ENCODE assay signal across 22 cellular contexts in genomic region chr22:17239156-17239701, GRCh38. TPM values are rescaled to one million over a fixed set of nuclear protein-coding genes. Genes with fewer than 3 reads are reported as not detected.
DNase-seq lines count a peak whose midpoint lies in the region; ATAC-seq and TF ChIP-seq lines count a peak whose summit lies in the region.
"Had no signal": no experiment of that assay in that cellular context is flagged by ENCODE, and none has a peak within 500 bp of the region (broad histone marks: within the 10 kb centered on the region; RNA-seq: fewer than 3 reads in every experiment).

No MANE protein-coding gene starts in this region.

- H3K36me3 Mint-ChIP-seq in CD8-positive, alpha-beta T cell = no peaks in the 10 kb centered on the region
- H3K36me3 Mint-ChIP-seq: CD4-positive, alpha-beta memory T cell had no signal

- peak overlapping the region; percentile 14 for H3K27ac Mint-ChIP-seq in CD8-positive, alpha-beta T cell

- H2BK5ac ChIP-seq in neuronal stem cell (ENCODE audit: low read length) = no peak overlapping the region

- no peak overlapping the region for H4K91ac ChIP-seq in neuronal stem cell (ENCODE audit: low read depth, low read length, poor library complexity)

- H3K4me3 ChIP-seq in CD8-positive, alpha-beta T cell (ENCODE audit: low read depth, low read length) = no peak overlapping the region
- no peak overlapping the region for H3K4me3 ChIP-seq in WERI-Rb-1 (ENCODE audit: low read depth, low read length)
- H3K4me3 ChIP-seq in neuronal stem cell (ENCODE audit: low read length in 2 of 2) = no peak overlapping the region
- H3K4me3 ChIP-seq in MG63 = no peak overlapping the region

- no peak overlapping the region for H2BK12ac ChIP-seq in neuronal stem cell (ENCODE audit: low read length)

- no peak overlapping the region for H3K18ac ChIP-seq in neuronal stem cell (ENCODE audit: low read length)

- no peak overlapping the region for H2AFZ ChIP-seq in neuronal stem cell (ENCODE audit: low read length)

- H3K79me1 ChIP-seq in neuronal stem cell (ENCODE audit: low read depth, low read length) = no peaks in the 10 kb centered on the region

- POLR2A ChIA-PET in CD8-positive, alpha-beta T cell (lab: Charles Lee) = interaction anchor here (0.9 kb wide), 1 partner anchor 419 kb away, joined by 3 read pairs; no protein-coding TSS in a partner anchor

- no peak overlapping the region for H3K27ac ChIP-seq in CD8-positive, alpha-beta T cell (ENCODE audit: low read depth, low read length)
- no peak overlapping the region for H3K27ac ChIP-seq in WERI-Rb-1
- H3K27ac ChIP-seq in neuronal stem cell (replicated peaks; ENCODE audit: low read length) = peak overlapping the region; percentile 49
- H3K27ac ChIP-seq: 22Rv1 had no signal

- H2AK5ac ChIP-seq in neuronal stem cell (ENCODE audit: low read depth, low read length) = no peak overlapping the region

- no peak for ATAC-seq in CD8-positive, alpha-beta T cell
- ATAC-seq in HG02852 (IDR thresholded peaks at IDR 0.05; ENCODE audit: unreplicated experiment) = no peak
- no peak for ATAC-seq in GM18502 (IDR thresholded peaks at IDR 0.05; ENCODE audit: poor library complexity, unreplicated experiment)
- ATAC-seq: PC-3 had no signal

- H2BK120ac ChIP-seq in neuronal stem cell (ENCODE audit: low read depth, low read length) = no peak overlapping the region

- no peaks in the 10 kb centered on the region for H3K9me3 ChIP-seq in CD8-positive, alpha-beta T cell (ENCODE audit: low read length)
- H3K9me3 ChIP-seq in WERI-Rb-1 (ENCODE audit: severe bottlenecking) (no peaks in the 10 kb centered on the region), neuronal stem cell (replicated peaks in 1 of 2; ENCODE audit: control insufficient read depth in 2 of 2, insufficient read depth in 1 of 2, low read depth in 1 of 2, low read length in 2 of 2) (no peaks in the 10 kb centered on the region), MG63 (no peaks in the 10 kb centered on the region)

- H3K23ac ChIP-seq in neuronal stem cell (ENCODE audit: low read depth, low read length, poor library complexity) = peak overlapping the region; percentile 19

- no CpG with 5 or more reads among the region's 4 CpGs for WGBS in neuronal stem cell (ENCODE audit: extremely low coverage in 2 of 2, insufficient read length in 2 of 2, insufficient replicate concordance in 1 of 2), 2 donors

- H3K4ac ChIP-seq in neuronal stem cell (ENCODE audit: low read length) = no peak overlapping the region

- H3K27me3 Mint-ChIP-seq in CD8-positive, alpha-beta T cell (ENCODE audit: low read depth) = no peaks in the 10 kb centered on the region
- H3K27me3 Mint-ChIP-seq: CD4-positive, alpha-beta memory T cell had no signal

- H3K27me3 ChIP-seq in CD8-positive, alpha-beta T cell (ENCODE audit: insufficient read depth, low read length) = no peaks in the 10 kb centered on the region
- H3K27me3 ChIP-seq in WERI-Rb-1 (ENCODE audit: insufficient read depth, low read depth, severe bottlenecking) = peaks cover 71% of the 10 kb centered on the region
- peaks cover 0 to 10% (median 0%) of the 10 kb centered on the region in 3 experiments for H3K27me3 ChIP-seq in neuronal stem cell (ENCODE audit: control insufficient read depth in 3 of 3, insufficient read depth in 3 of 3, low read depth in 1 of 3, low read length in 3 of 3)
- H3K27me3 ChIP-seq in MG63 = no peaks in the 10 kb centered on the region

- H2BK15ac ChIP-seq in neuronal stem cell (ENCODE audit: low read length) = no peak overlapping the region

- no peak overlapping the region for H3K4me2 ChIP-seq in neuronal stem cell (ENCODE audit: insufficient read depth, low read length, poor library complexity, severe bottlenecking)

- H4K8ac ChIP-seq in neuronal stem cell (ENCODE audit: low read depth, low read length) = no peak overlapping the region

- DNase-seq in NCI-H1694 treated with DMSO at 0.1 percent for 48 hours (lab: John Stamatoyannopoulos, UW) (peak; percentile 34), NCI-H1694 (lab: John Stamatoyannopoulos, UW) (no peak), WERI-Rb-1 (peak; percentile 49), neuronal stem cell (ENCODE audit: low spot score) (no peak), MG63 (no peak)
- DNase-seq in CD8-positive, alpha-beta T cell = no peak
- DNase-seq: Calu3; CD4-positive, alpha-beta memory T cell; IMR-90; NCI-H1417 treated with DMSO at 0.1 percent for 48 hours; NCI-H2029; NCI-H345; NCI-H526 treated with DMSO at 0.1 percent for 48 hours; NK-92 treated with Interleukin-12 subunit alpha and Interleukin-12 subunit beta, amount 100 ng/mL, for 24 hours; PC-3; RPMI8226; SIG-M5; T-helper 2 cell had no signal

- intact Hi-C loops in CD8-positive, alpha-beta T cell (cut with DNase I, micrococcal nuclease) = no loop called here

- H3K4me1 ChIP-seq in CD8-positive, alpha-beta T cell (ENCODE audit: insufficient read depth, low read length) = peaks cover 11% of the 10 kb centered on the region
- H3K4me1 ChIP-seq in neuronal stem cell (ENCODE audit: control insufficient read depth in 2 of 2, insufficient read depth in 1 of 2, low read depth in 1 of 2, low read length in 2 of 2) = peaks cover 4 to 9% of the 10 kb centered on the region in 2 donors

- H3K4me1 Mint-ChIP-seq in CD8-positive, alpha-beta T cell (ENCODE audit: low read depth) = peaks cover 10% of the 10 kb centered on the region

- H3K9ac ChIP-seq in neuronal stem cell (ENCODE audit: low read depth, low read length, poor library complexity) = no peak overlapping the region

- no peaks in the 10 kb centered on the region for H3K9me3 Mint-ChIP-seq in CD8-positive, alpha-beta T cell
- H3K9me3 Mint-ChIP-seq: CD4-positive, alpha-beta memory T cell had no signal

- H3K4me3 Mint-ChIP-seq in CD8-positive, alpha-beta T cell = no peak overlapping the region

- CTCF ChIA-PET in CD8-positive, alpha-beta T cell (lab: Charles Lee) = no interaction called here

- no peak overlapping the region for H3K14ac ChIP-seq in neuronal stem cell (ENCODE audit: low read length)

- H3K36me3 ChIP-seq in CD8-positive, alpha-beta T cell (ENCODE audit: insufficient read depth, low read length) = no peaks in the 10 kb centered on the region
- H3K36me3 ChIP-seq in WERI-Rb-1 = no peaks in the 10 kb centered on the region
- no peaks in the 10 kb centered on the region for H3K36me3 ChIP-seq in neuronal stem cell (replicated peaks in 1 of 2; ENCODE audit: control insufficient read depth in 2 of 2, insufficient read depth in 2 of 2, low read length in 2 of 2)
- no peaks in the 10 kb centered on the region for H3K36me3 ChIP-seq in MG63

- TF ChIP-seq CTCF in CD8-positive, alpha-beta T cell (IDR thresholded peaks at IDR 0.05) = no peak
- no peak for TF ChIP-seq CTCF in WERI-Rb-1 (IDR thresholded peaks at IDR 0.05; ENCODE audit: low read depth, low read length)

RNA-seq across cellular contexts. Expression of gene ADA2, which starts 20.0 kb away (rescaled TPM):
- 10 to 100 TPM; 43.4 to 44.6 TPM for total RNA-seq in CD8-positive, alpha-beta T cell
- polyA plus RNA-seq in neuronal stem cell (2013, experiment 1 of 2) = 35.3 TPM
- polyA plus RNA-seq in neuronal stem cell (2013, experiment 2 of 2) = 35.4 TPM
- total RNA-seq in MG63 (2014; rRNA removed; shearing (Covaris generic); ENCODE audit: low replicate concordance) = not detected in 2 replicates
- total RNA-seq: Calu3, HT1080, PC-3 had no signal

Comparison
In these comparisons a context has a peak if more than half of its experiments do, and no peak if none do; other contexts are left out.
1. DNase-seq: peak in NCI-H1694 treated with DMSO at 0.1 percent for 48 hours (single experiment) and WERI-Rb-1 (single experiment); none in NCI-H1694 (single experiment), CD8-positive, alpha-beta T cell (0 of 7), neuronal stem cell (single experiment) and MG63 (single experiment).
2. RNA of gene ADA2, which starts 20.0 kb away (total RNA-seq): 43.4 to 44.6 TPM in CD8-positive, alpha-beta T cell; not detected in MG63; every median in the first group is over 10 times any median in the second.